ENCODE assay signal across 8 cellular contexts in genomic region chr9:95048225-95049087, GRCh38.
A peak's percentile ranks its signal among the peaks of the same experiment; 100 is the strongest.
DNase-seq lines count a peak whose midpoint lies in the region; ATAC-seq, FAIRE-seq and TF ChIP-seq lines count a peak whose summit lies in the region.

No MANE protein-coding gene starts in this region.

- no peak for TF ChIP-seq CTCF in C4-2B (conservative IDR thresholded peaks at IDR 0.05)
- TF ChIP-seq CTCF in IMR-90 (conservative IDR thresholded peaks at IDR 0.05; ENCODE audit: low read depth, low read length) = no peak
- no peak for TF ChIP-seq CTCF in ascending aorta (IDR thresholded peaks at IDR 0.05)

- in situ Hi-C loops in IMR-90 (cut with MboI; ENCODE audit: low sequenced_read_pairs) = no loop called here

- H3K27ac ChIP-seq in C4-2B = peak overlapping the region; percentile 25
- peak overlapping the region; percentile 90 for H3K27ac ChIP-seq in IMR-90 (ENCODE audit: insufficient read depth, low read length)
- peak overlapping the region; percentile 84 to 95 for H3K27ac ChIP-seq in ascending aorta
- H3K27ac ChIP-seq in iPS DF 6.9 (ENCODE audit: low read length) = no peak overlapping the region
- peak overlapping the region; percentile 81 to 82 for H3K27ac ChIP-seq in small intestine (ENCODE audit: low read depth in 1 of 2, low read length in 1 of 2)

- peaks cover 10 to 60% of the 10 kb centered on the region in 2 experiments for H3K79me1 ChIP-seq in IMR-90 (ENCODE audit: low read depth in 1 of 2, low read length in 2 of 2)

- peak overlapping the region; percentile 44 for H2BK20ac ChIP-seq in IMR-90 (ENCODE audit: low read depth, low read length)

- peak; percentile 63 for ATAC-seq in GM19455 (IDR thresholded peaks at IDR 0.05; ENCODE audit: unreplicated experiment)
- ATAC-seq in IMR-90 (ENCODE audit: low read depth) = peak; percentile 79

- H4K8ac ChIP-seq in IMR-90 (ENCODE audit: low read depth in 2 of 2, low read length in 2 of 2) = peak overlapping the region; percentile 15 to 41; a peak in 1 of 4 replicates

- H3K23ac ChIP-seq in IMR-90 (ENCODE audit: low read depth, low read length) = peak overlapping the region; percentile 81

- dilution Hi-C loops in IMR-90 (cut with HindIII; ENCODE audit: low sequenced_read_pairs, unreplicated experiment) = no loop called here

- H3K56ac ChIP-seq in IMR-90 (ENCODE audit: extremely low read depth, insufficient read depth, low read length) = peak overlapping the region; percentile 87

- 0% methylated on average over 42 of the region's 58 CpGs; no CpG with 5 or more reads in 1 of the 2 experiments for WGBS in IMR-90 (ENCODE audit: extremely low coverage in 2 of 2, insufficient read length in 1 of 2), 2 experiments
- no CpG with 5 or more reads among the region's 58 CpGs for WGBS in iPS DF 6.9 (ENCODE audit: insufficient coverage, insufficient read length)
- WGBS in small intestine, 3 donors = 1 to 4% (median 2%) methylated on average over 58 of the region's 58 CpGs

- H3K27me3 ChIP-seq in IMR-90 (ENCODE audit: control insufficient read depth, insufficient read depth, low read length) (no peaks in the 10 kb centered on the region), ascending aorta (no peaks in the 10 kb centered on the region), iPS DF 6.9 (ENCODE audit: control insufficient read depth, insufficient read depth, low read length) (no peaks in the 10 kb centered on the region; the same call in 1 of the 2 replicates), small intestine (ENCODE audit: control insufficient read depth in 2 of 2, insufficient read depth in 2 of 2, low read length in 2 of 2) (no peaks in the 10 kb centered on the region)

- peak overlapping the region; percentile 86 for H2AFZ ChIP-seq in IMR-90 (replicated peaks; ENCODE audit: low read length, poor library complexity)

- H4K20me1 ChIP-seq in IMR-90 (ENCODE audit: insufficient read depth, low read length) = peaks cover 60% of the 10 kb centered on the region

- peaks cover 15% of the 10 kb centered on the region for H3K9me1 ChIP-seq in IMR-90 (ENCODE audit: insufficient read depth, low read length)

- FAIRE-seq in small intestine (lab: Jason Lieb, UNC) = no peak

- H3K18ac ChIP-seq in IMR-90 (ENCODE audit: low read depth, low read length) = peak overlapping the region; percentile 86

- peak overlapping the region; percentile 73 for H4K91ac ChIP-seq in IMR-90 (ENCODE audit: insufficient read depth, low read depth, low read length)

- H3K36me3 ChIP-seq in IMR-90 (ENCODE audit: control insufficient read depth, insufficient read depth, low read length) (peaks cover 21% of the 10 kb centered on the region), ascending aorta (peaks cover 5 to 17% of the 10 kb centered on the region in 2 donors), iPS DF 6.9 (ENCODE audit: control insufficient read depth, insufficient read depth, low read length) (no peaks in the 10 kb centered on the region), small intestine (ENCODE audit: control insufficient read depth in 2 of 2, insufficient read depth in 2 of 2, low read length in 2 of 2) (no peaks in the 10 kb centered on the region)

- TF ChIP-seq POLR2A in IMR-90 (IDR thresholded peaks at IDR 0.05; ENCODE audit: low read depth, low read length) = no peak; the same call in none of the 2 replicates

- H2AK5ac ChIP-seq in IMR-90 (ENCODE audit: low read depth, low read length) = peak overlapping the region; percentile 82

- H3K4me3 ChIP-seq in IMR-90 (ENCODE audit: insufficient read depth, low read depth, low read length) = peak overlapping the region; percentile 81
- peak overlapping the region; percentile 54 to 67 for H3K4me3 ChIP-seq in ascending aorta
- H3K4me3 ChIP-seq in iPS DF 6.9 (ENCODE audit: low read length) = peak overlapping the region; percentile 86
- peak overlapping the region; percentile 45 to 68 for H3K4me3 ChIP-seq in small intestine (ENCODE audit: low read depth in 1 of 2, low read length in 2 of 2)

- H3K9me3 ChIP-seq in IMR-90 (ENCODE audit: control insufficient read depth, insufficient read depth, low read length) = no peaks in the 10 kb centered on the region
- no peaks in the 10 kb centered on the region for H3K9me3 ChIP-seq in ascending aorta
- H3K9me3 ChIP-seq in iPS DF 6.9 (ENCODE audit: control insufficient read depth, insufficient read depth, low read length) = no peaks in the 10 kb centered on the region
- no peaks in the 10 kb centered on the region for H3K9me3 ChIP-seq in small intestine (ENCODE audit: control insufficient read depth, low read depth)

- CTCF ChIA-PET in IMR-90 (lab: Yijun Ruan, JAX) = interaction anchor here (0.7 kb wide), 1 partner anchor 23 kb away, joined by 3 read pairs; no protein-coding TSS in a partner anchor

- peak overlapping the region; percentile 74 for H4K5ac ChIP-seq in IMR-90 (ENCODE audit: low read depth, low read length)

- peak overlapping the region; percentile 33 for H2BK120ac ChIP-seq in IMR-90 (ENCODE audit: low read depth, low read length)

- POLR2A ChIA-PET in IMR-90 (lab: Charles Lee; ENCODE audit: unreplicated experiment) = no interaction called here

- DNase-seq in IMR-90 = no peak
- DNase-seq in T follicular helper cell (ENCODE audit: low read depth) = peak; percentile 21
- peak in 1 of 2 donors; percentile 74 for DNase-seq in ascending aorta (ENCODE audit: low spot score in 2 of 2)
- no peak for DNase-seq in iPS DF 6.9 (ENCODE audit: low read depth, low spot score)
- peak; percentile 84 for DNase-seq in small intestine
- no peak for DNase-seq in globus pallidus (ENCODE audit: low spot score)

- H3K14ac ChIP-seq in IMR-90 (replicated peaks; ENCODE audit: low read depth, low read length) = peak overlapping the region; percentile 95

- peak overlapping the region; percentile 47 for H2AK9ac ChIP-seq in IMR-90 (replicated peaks; ENCODE audit: low read depth, low read length, poor library complexity)

- peak overlapping the region; percentile 99 for H3K4me2 ChIP-seq in IMR-90 (ENCODE audit: low read depth, low read length)

- no peak for TF ChIP-seq RAD21 in IMR-90 (IDR thresholded peaks at IDR 0.05; ENCODE audit: low read length)

- peak overlapping the region; percentile 98 for H3K9ac ChIP-seq in IMR-90 (ENCODE audit: low read depth, low read length)

- intact Hi-C loops in IMR-90 (cut with micrococcal nuclease) = loop anchor here (2.0 kb wide), 1 partner anchor 42 kb away; no protein-coding TSS in a partner anchor
- intact Hi-C loops in ascending aorta (cut with DNase I) = loop anchor here (2.0 to 5.0 kb wide), 2 partner anchors 34 to 41 kb away; no protein-coding TSS in a partner anchor

- peak overlapping the region; percentile 85 for H3K4ac ChIP-seq in IMR-90 (ENCODE audit: low read depth, low read length)

- no TSS peak for BruUV-seq in IMR-90 (replicated peaks; lab: Mats Ljungman, UMichigan)

- peak overlapping the region; percentile 68 for H2BK5ac ChIP-seq in IMR-90 (ENCODE audit: low read depth, low read length, poor library complexity, severe bottlenecking)

- H2BK15ac ChIP-seq in IMR-90 (ENCODE audit: low read depth, low read length) = peak overlapping the region; percentile 62; the same call in 1 of the 3 replicates

- H3K4me1 ChIP-seq in IMR-90 (ENCODE audit: control insufficient read depth, insufficient read depth, low read length) (peaks cover 16% of the 10 kb centered on the region), ascending aorta (peaks cover 16 to 46% of the 10 kb centered on the region in 2 donors), iPS DF 6.9 (ENCODE audit: control insufficient read depth, insufficient read depth, low read length) (0 out of 2 replicates have a peak, but pooled peaks cover 4% of the 10 kb centered on the region), small intestine (ENCODE audit: control insufficient read depth in 2 of 2, insufficient read depth in 1 of 2, low read depth in 1 of 2, low read length in 1 of 2) (no peaks in the 10 kb centered on the region)

TF ChIP-seq in IMR-90, 13 proteins besides CTCF, POLR2A, EP300 and RAD21:
- TF ChIP-seq CEBPB (IDR thresholded peaks at IDR 0.05; ENCODE audit: low read depth, low read length) = peak; percentile 73; the same call in 1 of the 2 replicates
- peak; percentile 54; the same call in 1 of the 2 replicates for TF ChIP-seq MXI1 (IDR thresholded peaks at IDR 0.05; ENCODE audit: borderline replicate concordance, low read depth, low read length)
- no peak for TF ChIP-seq FOS (IDR thresholded peaks at IDR 0.05; ENCODE audit: low read depth, low read length)
- TF ChIP-seq MAZ (IDR thresholded peaks at IDR 0.05; ENCODE audit: borderline replicate concordance, low read depth, low read length) = no peak; the same call in 1 of the 2 replicates

Comparison
In these comparisons a context has a peak if more than half of its experiments do, and no peak if none do; other contexts are left out.
1. DNase-seq: peak in T follicular helper cell (single experiment) and small intestine (single experiment); none in IMR-90 (single experiment), iPS DF 6.9 (single experiment) and globus pallidus (single experiment).
2. Peak in every context shown above with its lines, with median percentiles within 50 percentile points of each other: H3K4me3 ChIP-seq.